ENCODE assay signal across 16 cellular contexts in genomic region chr13:27257648-27258253, GRCh38. TPM values are rescaled to one million over a fixed set of nuclear protein-coding genes. Genes with fewer than 3 reads are reported as not detected.
DNase-seq lines count a peak whose midpoint lies in the region; ATAC-seq and TF ChIP-seq lines count a peak whose summit lies in the region.
"Had no signal": no experiment of that assay in that cellular context is flagged by ENCODE, and none has a peak within 500 bp of the region (broad histone marks: within the 10 kb centered on the region; RNA-seq: fewer than 3 reads in every experiment).

No MANE protein-coding gene starts in this region.

- H3K4me2 ChIP-seq in HCT116 (ENCODE audit: low read length): no peak overlapping the region
- H3K4me2 ChIP-seq: hepatocyte had no signal

- H3K27me3 Mint-ChIP-seq in activated CD4-positive, alpha-beta memory T cell treated with anti-CD3 and anti-CD28 coated beads for 36 hours: no peaks in the 10 kb centered on the region
- no peaks in the 10 kb centered on the region for H3K27me3 Mint-ChIP-seq in activated CD4-positive, alpha-beta memory T cell treated with anti-CD3 and anti-CD28 coated beads, Interleukin-2, amount 10 ng/mL, durations not matched to agents 7 days and 5 days
- H3K27me3 Mint-ChIP-seq in WTC11 (ENCODE audit: low read depth): no peaks in the 10 kb centered on the region
- no peaks in the 10 kb centered on the region for H3K27me3 Mint-ChIP-seq in naive thymus-derived CD4-positive, alpha-beta T cell
- H3K27me3 Mint-ChIP-seq: dendritic cell treated with granulocyte-macrophage colony-stimulating factor and Interleukin-4, amounts not matched to agents 40 ng/mL and 50 ng/mL, for 4 days had no signal

- ATAC-seq in HCT116 (peak; percentile 40), WTC11 (peak; percentile 23)
- ATAC-seq in naive thymus-derived CD4-positive, alpha-beta T cell: peak; percentile 16

- H3K4me1 ChIP-seq in HCT116 (ENCODE audit: control insufficient read depth in 1 of 2, insufficient read depth in 2 of 2, low read length in 2 of 2): peaks cover 7 to 15% of the 10 kb centered on the region in 2 experiments; a peak in 3 of 4 replicates
- H3K4me1 ChIP-seq in naive thymus-derived CD4-positive, alpha-beta T cell (ENCODE audit: control insufficient read depth in 2 of 2, insufficient read depth in 2 of 2, low read length in 2 of 2): peaks cover 21 to 22% of the 10 kb centered on the region in 2 donors
- H3K4me1 ChIP-seq: parathyroid adenoma had no signal

- peaks cover 77% of the 10 kb centered on the region for H3K36me3 Mint-ChIP-seq in activated CD4-positive, alpha-beta memory T cell treated with anti-CD3 and anti-CD28 coated beads for 36 hours
- H3K36me3 Mint-ChIP-seq in activated CD4-positive, alpha-beta memory T cell treated with anti-CD3 and anti-CD28 coated beads, Interleukin-2, amount 10 ng/mL, durations not matched to agents 7 days and 5 days (ENCODE audit: low read depth): peaks cover 83% of the 10 kb centered on the region
- peaks cover 58% of the 10 kb centered on the region for H3K36me3 Mint-ChIP-seq in WTC11
- peaks cover 3 to 45% (median 37%) of the 10 kb centered on the region in 5 donors for H3K36me3 Mint-ChIP-seq in naive thymus-derived CD4-positive, alpha-beta T cell

- TF ChIP-seq CTCF in HCT116 (IDR thresholded peaks at IDR 0.05 in 2 of 3, conservative IDR thresholded peaks at IDR 0.05 in 1 of 3; ENCODE audit: borderline replicate concordance in 1 of 3, insufficient read depth in 1 of 3, low read depth in 2 of 3, low read length in 2 of 3): no peak
- no peak for TF ChIP-seq CTCF in WTC11 (IDR thresholded peaks at IDR 0.05)

- no TSS peak for BruUV-seq in HCT116 (replicated peaks; lab: Mats Ljungman, UMichigan)

- CTCF ChIA-PET in activated CD4-positive, alpha-beta memory T cell treated with anti-CD3 and anti-CD28 coated beads for 36 hours (lab: Charles Lee): interaction anchor here (2.0 kb wide), 1 partner anchor 13 kb away, joined by 12 read pairs; the partner anchor contains the start of gene RASL11A
- CTCF ChIA-PET in activated CD4-positive, alpha-beta memory T cell treated with anti-CD3 and anti-CD28 coated beads, Interleukin-2, amount 10 ng/mL, durations not matched to agents 7 days and 5 days (lab: Charles Lee): interaction anchor here (1.0 to 2.1 kb wide), 3 partner anchors 13 to 273 kb away, joined by 5 to 10 read pairs (median 6); partner anchors contain the start of gene RASL11A
- CTCF ChIA-PET in HCT116 (lab: Charles Lee): interaction anchor here (1.1 kb wide), 1 partner anchor 13 kb away, joined by 4 read pairs; the partner anchor contains the start of gene RASL11A
- CTCF ChIA-PET in WTC11 (lab: Charles Lee): no interaction called here
- CTCF ChIA-PET in naive thymus-derived CD4-positive, alpha-beta T cell (lab: Charles Lee): no interaction called here

- H3K27me3 ChIP-seq in HCT116 (ENCODE audit: insufficient read depth, low read length): no peaks in the 10 kb centered on the region
- H3K27me3 ChIP-seq in naive thymus-derived CD4-positive, alpha-beta T cell (ENCODE audit: control insufficient read depth in 2 of 2, insufficient read depth in 2 of 2, low read length in 2 of 2): no peaks in the 10 kb centered on the region
- H3K27me3 ChIP-seq: hepatocyte, spleen had no signal

- no peaks in the 10 kb centered on the region for H3K9me3 ChIP-seq in HCT116 (ENCODE audit: control insufficient read depth in 1 of 2, insufficient read depth in 1 of 2, low read depth in 1 of 2, low read length in 2 of 2)
- H3K9me3 ChIP-seq in naive thymus-derived CD4-positive, alpha-beta T cell (ENCODE audit: control insufficient read depth in 2 of 3, low read length in 3 of 3): no peaks in the 10 kb centered on the region
- H3K9me3 ChIP-seq: spleen had no signal

- H3K9me3 Mint-ChIP-seq in activated CD4-positive, alpha-beta memory T cell treated with anti-CD3 and anti-CD28 coated beads for 36 hours: no peaks in the 10 kb centered on the region
- H3K9me3 Mint-ChIP-seq in activated CD4-positive, alpha-beta memory T cell treated with anti-CD3 and anti-CD28 coated beads, Interleukin-2, amount 10 ng/mL, durations not matched to agents 7 days and 5 days: no peaks in the 10 kb centered on the region
- no peaks in the 10 kb centered on the region for H3K9me3 Mint-ChIP-seq in WTC11
- peaks cover 0 to 1% (median 0%) of the 10 kb centered on the region in 11 donors for H3K9me3 Mint-ChIP-seq in naive thymus-derived CD4-positive, alpha-beta T cell
- H3K9me3 Mint-ChIP-seq: dendritic cell treated with granulocyte-macrophage colony-stimulating factor and Interleukin-4, amounts not matched to agents 40 ng/mL and 50 ng/mL, for 4 days had no signal

- TF ChIP-seq POLR2A in HCT116 (IDR thresholded peaks at IDR 0.05; ENCODE audit: borderline replicate concordance, extremely low read depth, insufficient read depth, insufficient read length): no peak

- peaks cover 76% of the 10 kb centered on the region for H3K4me1 Mint-ChIP-seq in activated CD4-positive, alpha-beta memory T cell treated with anti-CD3 and anti-CD28 coated beads for 36 hours (ENCODE audit: low read depth)
- H3K4me1 Mint-ChIP-seq in activated CD4-positive, alpha-beta memory T cell treated with anti-CD3 and anti-CD28 coated beads, Interleukin-2, amount 10 ng/mL, durations not matched to agents 7 days and 5 days: peaks cover 67% of the 10 kb centered on the region
- peaks cover 43% of the 10 kb centered on the region for H3K4me1 Mint-ChIP-seq in WTC11
- H3K4me1 Mint-ChIP-seq in naive thymus-derived CD4-positive, alpha-beta T cell: peaks cover 38 to 93% (median 68%) of the 10 kb centered on the region in 7 donors

- peaks cover 20% of the 10 kb centered on the region; the same call in 1 of the 2 replicates for H4K20me1 ChIP-seq in HCT116 (ENCODE audit: insufficient read depth)

- intact Hi-C loops in activated CD4-positive, alpha-beta memory T cell treated with anti-CD3 and anti-CD28 coated beads for 36 hours (cut with micrococcal nuclease): no loop called here
- intact Hi-C loops in HCT116 (cut with micrococcal nuclease): no loop called here
- intact Hi-C loops in naive thymus-derived CD4-positive, alpha-beta T cell (cut with micrococcal nuclease): loop anchor here in 1 of 2 donors (10.0 kb wide), 1 partner anchor 1953 kb away; the partner anchor contains the start of gene NUP58

- peak overlapping the region; percentile 81 for H3K27ac Mint-ChIP-seq in activated CD4-positive, alpha-beta memory T cell treated with anti-CD3 and anti-CD28 coated beads for 36 hours
- no peak overlapping the region for H3K27ac Mint-ChIP-seq in activated CD4-positive, alpha-beta memory T cell treated with anti-CD3 and anti-CD28 coated beads, Interleukin-2, amount 10 ng/mL, durations not matched to agents 7 days and 5 days
- H3K27ac Mint-ChIP-seq in WTC11: peak overlapping the region; percentile 18; the same call in 1 of the 2 replicates
- peak overlapping the region in 4 of 9 donors; percentile 6 to 60 (median 59) for H3K27ac Mint-ChIP-seq in naive thymus-derived CD4-positive, alpha-beta T cell

- H2AFZ ChIP-seq in HCT116 (ENCODE audit: low read depth, low read length, poor library complexity, severe bottlenecking): no peak overlapping the region
- H2AFZ ChIP-seq: hepatocyte, parathyroid adenoma had no signal

- TF ChIP-seq RAD21 in HCT116 (IDR thresholded peaks at IDR 0.05; ENCODE audit: low read depth): no peak

- peaks cover 37 to 53% of the 10 kb centered on the region in 2 experiments for H3K36me3 ChIP-seq in HCT116 (ENCODE audit: control insufficient read depth in 1 of 2, insufficient read depth in 2 of 2, low read length in 2 of 2)
- peaks cover 0 to 48% (median 14%) of the 10 kb centered on the region in 3 experiments for H3K36me3 ChIP-seq in naive thymus-derived CD4-positive, alpha-beta T cell (ENCODE audit: control insufficient read depth in 2 of 3, insufficient read depth in 3 of 3, low read length in 3 of 3)

- H3K9ac ChIP-seq in HCT116 (ENCODE audit: low read length): no peak overlapping the region
- H3K9ac ChIP-seq: parathyroid adenoma had no signal

- H3K9me2 ChIP-seq in HCT116 (ENCODE audit: insufficient read depth): no peaks in the 10 kb centered on the region

- H3K79me2 ChIP-seq in HCT116 (ENCODE audit: insufficient read depth, low read length): peaks cover 53% of the 10 kb centered on the region
- H3K79me2 ChIP-seq: parathyroid adenoma had no signal

- no peak for DNase-seq in activated CD4-positive, alpha-beta memory T cell treated with anti-CD3 and anti-CD28 coated beads for 36 hours
- no peak for DNase-seq in activated CD4-positive, alpha-beta memory T cell treated with anti-CD3 and anti-CD28 coated beads, Interleukin-2, amount 10 ng/mL, durations not matched to agents 7 days and 5 days
- DNase-seq in HCT116 (ENCODE audit: low read depth, low spot score): no peak
- DNase-seq in WTC11 (ENCODE audit: low spot score): no peak
- no peak for DNase-seq in naive thymus-derived CD4-positive, alpha-beta T cell
- no peak for DNase-seq in NCI-H510A (lab: John Stamatoyannopoulos, UW)
- no peak for DNase-seq in LoVo (ENCODE audit: low spot score)
- no peak for DNase-seq in G401 (ENCODE audit: low spot score)
- DNase-seq: aorta, MV-4-11, NCI-H2171, spleen had no signal

- in situ Hi-C loops in G401 (cut with HindIII; ENCODE audit: low sequenced_read_pairs): no loop called here

- no peak overlapping the region for H3K4me3 ChIP-seq in HCT116 (replicated peaks in 1 of 2; ENCODE audit: low read depth in 1 of 2, low read length in 2 of 2)
- no peak overlapping the region for H3K4me3 ChIP-seq in naive thymus-derived CD4-positive, alpha-beta T cell (ENCODE audit: low read length)
- H3K4me3 ChIP-seq: hepatocyte, spleen had no signal

- RAD21 ChIA-PET in HCT116 (lab: Charles Lee; ENCODE audit: low non-redundant PET in 1 of 2, low total read pairs in 2 of 2, uncharacterized antibody in 2 of 2, unreplicated experiment in 2 of 2): no interaction called here

- H3K4me3 Mint-ChIP-seq in activated CD4-positive, alpha-beta memory T cell treated with anti-CD3 and anti-CD28 coated beads for 36 hours: no peak overlapping the region
- H3K4me3 Mint-ChIP-seq in activated CD4-positive, alpha-beta memory T cell treated with anti-CD3 and anti-CD28 coated beads, Interleukin-2, amount 10 ng/mL, durations not matched to agents 7 days and 5 days: no peak overlapping the region
- no peak overlapping the region for H3K4me3 Mint-ChIP-seq in WTC11
- no peak overlapping the region for H3K4me3 Mint-ChIP-seq in naive thymus-derived CD4-positive, alpha-beta T cell
- H3K4me3 Mint-ChIP-seq: dendritic cell treated with granulocyte-macrophage colony-stimulating factor and Interleukin-4, amounts not matched to agents 40 ng/mL and 50 ng/mL, for 4 days had no signal

- POLR2A ChIA-PET in activated CD4-positive, alpha-beta memory T cell treated with anti-CD3 and anti-CD28 coated beads for 36 hours (lab: Charles Lee): interaction anchor here (0.6 to 3.4 kb wide), 7 partner anchors 9 to 126 kb away, joined by 3 to 14 read pairs (median 5); partner anchors contain the start of gene RASL11A
- POLR2A ChIA-PET in activated CD4-positive, alpha-beta memory T cell treated with anti-CD3 and anti-CD28 coated beads, Interleukin-2, amount 10 ng/mL, durations not matched to agents 7 days and 5 days (lab: Charles Lee): interaction anchor here (0.8 to 2.0 kb wide), 5 partner anchors 12 to 95 kb away, joined by 3 to 6 read pairs (median 4); partner anchors contain the start of gene RASL11A
- POLR2A ChIA-PET in HCT116 (lab: Charles Lee): interaction anchor here (0.9 to 1.0 kb wide), 2 partner anchors 13 to 17 kb away, joined by 3 read pairs; partner anchors contain the start of gene RASL11A
- POLR2A ChIA-PET in WTC11 (lab: Charles Lee): interaction anchor here (1.9 kb wide), 1 partner anchor 13 kb away, joined by 4 read pairs; the partner anchor contains the start of gene RASL11A
- POLR2A ChIA-PET in naive thymus-derived CD4-positive, alpha-beta T cell (lab: Charles Lee): interaction anchor here (1.1 kb wide), 1 partner anchor 17 kb away, joined by 5 read pairs; no protein-coding TSS in a partner anchor

- no peak overlapping the region for H3K27ac ChIP-seq in HCT116 (ENCODE audit: low read depth, low read length)
- no peak overlapping the region for H3K27ac ChIP-seq in naive thymus-derived CD4-positive, alpha-beta T cell (ENCODE audit: low read depth, low read length)
- H3K27ac ChIP-seq: hepatocyte, parathyroid adenoma, VCaP had no signal

RNA-seq across cellular contexts. Expression of gene RPL21, which starts 6.4 kb away (rescaled TPM):
- 1,000 to 10,000 TPM; 1,539 to 1,545 TPM for total RNA-seq in activated CD4-positive, alpha-beta memory T cell treated with anti-CD3 and anti-CD28 coated beads for 36 hours
- total RNA-seq in activated CD4-positive, alpha-beta memory T cell treated with anti-CD3 and anti-CD28 coated beads, Interleukin-2, amount 10 ng/mL, durations not matched to agents 7 days and 5 days: 100 to 1,000 TPM; 742 to 774 TPM
- total RNA-seq in HCT116 (2021; ENCODE audit: unreplicated experiment) (915 TPM), WTC11 (2021) (1,082 to 1,187 TPM (median 1,146 TPM) in 3 replicates)
- polyA plus RNA-seq in HCT116 (2012): 810 and 999 TPM in 2 replicates
- total RNA-seq in naive thymus-derived CD4-positive, alpha-beta T cell: 1,000 to 10,000 TPM in 4 of 5 experiments, 100 to 1,000 TPM in 1; 962 to 2,668 (median 2,384) TPM
- polyA plus RNA-seq in naive thymus-derived CD4-positive, alpha-beta T cell: 1,000 to 10,000 TPM; 7,687 to 9,287 TPM
- total RNA-seq in G401 (2014; rRNA removed; shearing (Covaris generic)): 1,415 and 1,774 TPM in 2 replicates

RNA-seq across cellular contexts. Expression of gene RASL11A, which starts 12.9 kb away (rescaled TPM):
- 1 to 10 TPM; 4.8 to 6.8 TPM for total RNA-seq in activated CD4-positive, alpha-beta memory T cell treated with anti-CD3 and anti-CD28 coated beads for 36 hours
- 1 to 10 TPM; 1.9 to 2.5 TPM for total RNA-seq in activated CD4-positive, alpha-beta memory T cell treated with anti-CD3 and anti-CD28 coated beads, Interleukin-2, amount 10 ng/mL, durations not matched to agents 7 days and 5 days
- total RNA-seq in HCT116 (2021; ENCODE audit: unreplicated experiment): 5.0 TPM
- polyA plus RNA-seq in HCT116 (2012): 4.2 and 5.3 TPM in 2 replicates
- total RNA-seq in WTC11 (2021): 2.5 to 3.8 TPM (median 3.5 TPM) in 3 replicates
- 1 to 10 TPM in 2 of 5 experiments, under 1 TPM in 3; 0.44 to 3.0 (median 0.86) TPM for total RNA-seq in naive thymus-derived CD4-positive, alpha-beta T cell
- polyA plus RNA-seq in naive thymus-derived CD4-positive, alpha-beta T cell: 1 to 10 TPM in 1 of 2 donors, under 1 TPM in 1; 0.53 to 1.7 TPM
- total RNA-seq in G401 (2014; rRNA removed; shearing (Covaris generic)): 2.4 and 5.8 TPM in 2 replicates

Comparison
In these comparisons a context has a peak if more than half of its experiments do, and no peak if none do; other contexts are left out.
1. CTCF ChIA-PET loops: an anchor here in activated CD4-positive, alpha-beta memory T cell treated with anti-CD3 and anti-CD28 coated beads for 36 hours (2.0 kb wide), activated CD4-positive, alpha-beta memory T cell treated with anti-CD3 and anti-CD28 coated beads, Interleukin-2, amount 10 ng/mL, durations not matched to agents 7 days and 5 days (1.0 to 2.1 kb wide) and HCT116 (1.1 kb wide); none called in WTC11 and naive thymus-derived CD4-positive, alpha-beta T cell.